In genomic region chr2:219246559-219246958, GRCh38 we compare ENCODE assay signal across 10 cellular contexts.
A peak's percentile ranks its signal among the peaks of the same experiment; 100 is the strongest.
DNase-seq lines count a peak whose midpoint lies in the region; ATAC-seq lines count a peak whose summit lies in the region.
"Had no signal": no experiment of that assay in that cellular context is flagged by ENCODE, and none has a peak within 500 bp of the region (broad histone marks: within the 10 kb centered on the region; RNA-seq: fewer than 3 reads in every experiment).

No MANE protein-coding gene starts in this region.

- no peak for ATAC-seq in stimulated activated naive CD8-positive, alpha-beta T cell treated with anti-CD3 and anti-CD28 coated beads, Interleukin-15, Interleukin-2, amounts not matched to agents 100 U/mL and 50 U/mL, for 24 hours
- no peak for ATAC-seq in GM18498 (IDR thresholded peaks at IDR 0.05; ENCODE audit: unreplicated experiment)

- H3K4me3 ChIP-seq in adipocyte (ENCODE audit: low read length) (peak overlapping the region; percentile 93), mucosa of stomach (ENCODE audit: low read length) (no peak overlapping the region)

- H3K9me3 Mint-ChIP-seq in stimulated activated naive CD8-positive, alpha-beta T cell treated with anti-CD3 and anti-CD28 coated beads, Interleukin-15, Interleukin-2, amounts not matched to agents 100 ng/mL and 50 ng/mL, for 24 hours: no peaks in the 10 kb centered on the region

- DNase-seq in stimulated activated naive CD8-positive, alpha-beta T cell treated with anti-CD3 and anti-CD28 coated beads, Interleukin-15, Interleukin-2, amounts not matched to agents 100 U/mL and 50 U/mL, for 24 hours: no peak
- no peak for DNase-seq in adipocyte (ENCODE audit: low read depth)
- DNase-seq in DMS153 (lab: John Stamatoyannopoulos, UW): no peak
- no peak for DNase-seq in NCI-H2107 (lab: John Stamatoyannopoulos, UW)
- DNase-seq in GM19238 (ENCODE audit: insufficient read length, low spot score): no peak
- DNase-seq: brain microvascular endothelial cell, NCI-H510A had no signal

- peaks cover 41% of the 10 kb centered on the region for H3K36me3 Mint-ChIP-seq in stimulated activated naive CD8-positive, alpha-beta T cell treated with anti-CD3 and anti-CD28 coated beads, Interleukin-15, Interleukin-2, amounts not matched to agents 100 ng/mL and 50 ng/mL, for 24 hours (ENCODE audit: low read depth)

- H3K4me3 Mint-ChIP-seq in stimulated activated naive CD8-positive, alpha-beta T cell treated with anti-CD3 and anti-CD28 coated beads, Interleukin-15, Interleukin-2, amounts not matched to agents 100 ng/mL and 50 ng/mL, for 24 hours: peak overlapping the region; percentile 92

- no peaks in the 10 kb centered on the region for H3K27me3 Mint-ChIP-seq in stimulated activated naive CD8-positive, alpha-beta T cell treated with anti-CD3 and anti-CD28 coated beads, Interleukin-15, Interleukin-2, amounts not matched to agents 100 ng/mL and 50 ng/mL, for 24 hours

- H3K27ac Mint-ChIP-seq in stimulated activated naive CD8-positive, alpha-beta T cell treated with anti-CD3 and anti-CD28 coated beads, Interleukin-15, Interleukin-2, amounts not matched to agents 100 ng/mL and 50 ng/mL, for 24 hours: peak overlapping the region; percentile 76

- peaks cover 73% of the 10 kb centered on the region for H3K4me1 Mint-ChIP-seq in stimulated activated naive CD8-positive, alpha-beta T cell treated with anti-CD3 and anti-CD28 coated beads, Interleukin-15, Interleukin-2, amounts not matched to agents 100 ng/mL and 50 ng/mL, for 24 hours (ENCODE audit: low read depth)

- H3K36me3 ChIP-seq in adipocyte (ENCODE audit: control insufficient read depth, insufficient read depth, low read length, severe bottlenecking) (peaks cover 13% of the 10 kb centered on the region), mucosa of stomach (ENCODE audit: control insufficient read depth, insufficient read depth, low read length) (no peaks in the 10 kb centered on the region)

- H3K4me1 ChIP-seq in adipocyte (ENCODE audit: control insufficient read depth, insufficient read depth, low read length) (peaks cover 51% of the 10 kb centered on the region), mucosa of stomach (ENCODE audit: control insufficient read depth, insufficient read depth, low read length) (peaks cover 65% of the 10 kb centered on the region)

- H3K27me3 ChIP-seq in adipocyte (replicated peaks; ENCODE audit: control insufficient read depth, insufficient read depth, low read length) (no peaks in the 10 kb centered on the region), mucosa of stomach (ENCODE audit: control insufficient read depth, insufficient read depth, low read length) (no peaks in the 10 kb centered on the region)
- H3K27me3 ChIP-seq: brain microvascular endothelial cell had no signal

- H3K9me3 ChIP-seq in adipocyte (ENCODE audit: control insufficient read depth, low read length) (no peaks in the 10 kb centered on the region), mucosa of stomach (ENCODE audit: control insufficient read depth, low read length) (no peaks in the 10 kb centered on the region)

- H3K9ac ChIP-seq in adipocyte (ENCODE audit: low read length) (peak overlapping the region; percentile 96), mucosa of stomach (ENCODE audit: low read length) (peak overlapping the region; percentile 99)
